ENCODE assay signal across 1 cellular context in the genomic region with DNA sequence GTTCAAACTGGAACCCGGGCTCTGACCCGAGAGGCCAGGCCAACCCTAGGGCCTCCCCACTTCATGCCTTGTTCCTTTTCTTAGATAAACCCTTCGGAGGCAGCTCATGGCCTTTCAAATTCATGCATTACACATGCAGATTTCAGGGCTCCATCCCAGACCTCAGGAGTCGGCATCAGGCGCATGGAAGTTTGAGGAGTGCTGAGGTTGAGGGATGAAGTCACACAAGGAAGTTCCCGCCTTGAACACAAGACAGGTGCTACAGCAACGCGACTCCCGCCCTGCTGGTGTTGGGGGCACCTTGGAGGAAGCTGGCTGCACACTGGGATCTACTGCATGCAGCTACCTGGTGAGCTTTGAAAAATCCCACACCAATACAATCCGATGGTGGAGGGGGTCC.
A peak's percentile ranks its signal among the peaks of the same experiment; 100 is the strongest.
TF ChIP-seq lines count a peak whose summit lies in the region.

No MANE protein-coding gene starts in this region.

TF ChIP-seq in H1, 55 proteins besides CTCF, POLR2A, EP300 and RAD21 (continued from another document):
- TF ChIP-seq E2F6 (IDR thresholded peaks at IDR 0.05): peak; percentile 99
- no peak for TF ChIP-seq KDM1A (IDR thresholded peaks at IDR 0.05; ENCODE audit: borderline replicate concordance, low read length)
